Comparison of ENCODE assay signal across 8 cellular contexts in genomic region chr17:8162232-8162996, GRCh38. TPM values are rescaled to one million over a fixed set of nuclear protein-coding genes. Genes with fewer than 3 reads are reported as not detected.
DNase-seq lines count a peak whose midpoint lies in the region; ATAC-seq and TF ChIP-seq lines count a peak whose summit lies in the region.

TSS of gene VAMP2 (minus strand) at chr17:8162948. CDS start at chr17:8162879, 69 bp downstream.

- H3K4me1 ChIP-seq in thyroid gland, result peaks cover 31 to 57% of the 10 kb centered on the region in 2 donors

- peak; percentile 75 for DNase-seq in Daoy (ENCODE audit: low read depth)
- DNase-seq in RPMI8226, result peak; percentile 69
- DNase-seq in activated naive CD4-positive, alpha-beta T cell treated with Interleukin-2 at 50 U/mL for 16 hours, result peak; percentile 85
- DNase-seq in globus pallidus (ENCODE audit: low spot score), result peak; percentile 73
- peak in 52 of 56 donors; percentile 23 to 89 (median 70) for DNase-seq in nucleus accumbens (lab: John Stamatoyannopoulos, UW)
- DNase-seq in thyroid gland, result peak; percentile 81 to 86
- no peak for DNase-seq in COLO829 (ENCODE audit: low spot score)

- WGBS in thyroid gland, 2 donors, result 0% methylated on average over 1 to 7 of the region's 75 CpGs

- peak within 1 kb of the TSS; percentile 98 to 99 (median 99) for H3K4me3 ChIP-seq in thyroid gland (replicated peaks in 1 of 3)

- no peaks in the 10 kb centered on the region for H3K9me3 ChIP-seq in thyroid gland

- ATAC-seq in HG02642 (IDR thresholded peaks at IDR 0.05; ENCODE audit: poor library complexity, unreplicated experiment), result peak; percentile 60

- peak within 1 kb of the TSS; percentile 98 to 100 (median 100) for H3K27ac ChIP-seq in thyroid gland

- TF ChIP-seq POLR2A in thyroid gland (IDR thresholded peaks at IDR 0.05), result peak; percentile 67 to 92

- H3K27me3 ChIP-seq in thyroid gland, result no peaks in the 10 kb centered on the region

- intact Hi-C loops in thyroid gland (cut with DNase I), result no loop called here

- peak in 1 of 6 experiments; percentile 8 for TF ChIP-seq CTCF in thyroid gland (IDR thresholded peaks at IDR 0.05)

- H3K36me3 ChIP-seq in thyroid gland, result peaks cover 0 to 13% of the 10 kb centered on the region in 2 donors

RNA-seq across cellular contexts. Expression of gene VAMP2, which starts in this region (rescaled TPM):
- total RNA-seq in Daoy (2014; rRNA removed; shearing (Covaris generic)), result 2.7 and 3.5 TPM in 2 replicates
- 10 to 100 TPM; 30.6 to 35.2 (median 33.4) TPM for total RNA-seq in thyroid gland
